10 cellular contexts compared by ENCODE assay signal in genomic region chr6:116409756-116410155, GRCh38. TPM values are rescaled to one million over a fixed set of nuclear protein-coding genes. Genes with fewer than 3 reads are reported as not detected.
DNase-seq lines count a peak whose midpoint lies in the region; ATAC-seq and TF ChIP-seq lines count a peak whose summit lies in the region.
"Had no signal": no experiment of that assay in that cellular context is flagged by ENCODE, and none has a peak within 500 bp of the region (broad histone marks: within the 10 kb centered on the region; RNA-seq: fewer than 3 reads in every experiment).

No MANE protein-coding gene starts in this region.

- H3K9me3 ChIP-seq in mucosa of descending colon = no peaks in the 10 kb centered on the region
- no peaks in the 10 kb centered on the region for H3K9me3 ChIP-seq in trophoblast cell (ENCODE audit: insufficient read depth, low read depth, low read length)

- H2AFZ ChIP-seq in GM23338 (no peak overlapping the region), trophoblast cell (ENCODE audit: insufficient read depth, low read length, poor library complexity) (no peak overlapping the region)

- H3K27ac ChIP-seq in GM23338 (ENCODE audit: low read depth) = 0 out of 2 replicates have a peak overlapping the region, but pooled peaks have one; percentile 21
- H3K27ac ChIP-seq in trophoblast cell (ENCODE audit: low read depth, low read length) = no peak overlapping the region
- H3K27ac ChIP-seq: epithelial cell of prostate had no signal

- H3K4me1 Mint-ChIP-seq in GM23338 = peaks cover 39% of the 10 kb centered on the region
- H3K4me1 Mint-ChIP-seq in stimulated activated effector memory CD8-positive, alpha-beta T cell treated with anti-CD3 and anti-CD28 coated beads, Interleukin-12 subunit alpha, Interleukin-12 subunit beta, amount 100 ng/mL, for 72 hours = peaks cover 6% of the 10 kb centered on the region

- H3K79me1 ChIP-seq in trophoblast cell (ENCODE audit: low read length) = no peaks in the 10 kb centered on the region

- no peak overlapping the region for H4K91ac ChIP-seq in trophoblast cell (ENCODE audit: low read depth, low read length)

- H3K27me3 Mint-ChIP-seq in GM23338 (ENCODE audit: insufficient read depth, low read depth, poor library complexity) = peaks cover 5% of the 10 kb centered on the region

- peak overlapping the region; percentile 63; the same call in 1 of the 2 replicates for H3K27ac Mint-ChIP-seq in GM23338
- no peak overlapping the region for H3K27ac Mint-ChIP-seq in stimulated activated effector memory CD8-positive, alpha-beta T cell treated with anti-CD3 and anti-CD28 coated beads, Interleukin-12 subunit alpha, Interleukin-12 subunit beta, amount 100 ng/mL, for 72 hours

- DNase-seq in GM23338 (ENCODE audit: low spot score) (no peak), mucosa of descending colon (no peak), trophoblast cell (no peak), NCI-H69 (lab: John Stamatoyannopoulos, UW) (no peak), DMS79 (lab: John Stamatoyannopoulos, UW) (no peak)
- DNase-seq in stimulated activated effector memory CD8-positive, alpha-beta T cell treated with anti-CD3 and anti-CD28 coated beads, Interleukin-12 subunit alpha, Interleukin-12 subunit beta, amount 100 ng/mL, for 72 hours (ENCODE audit: low spot score in 2 of 2) = no peak
- DNase-seq: activated CD8-positive, alpha-beta memory T cell treated with anti-CD3 and anti-CD28 coated beads, Interleukin-2, amount 50 U/mL, for 4 hours had no signal

- ATAC-seq in GM18861 (IDR thresholded peaks at IDR 0.05; ENCODE audit: unreplicated experiment) (peak; percentile 82), GM23338 (no peak), HG03571 (IDR thresholded peaks at IDR 0.05; ENCODE audit: unreplicated experiment) (peak; percentile 76), mucosa of descending colon (peak; percentile 65)
- ATAC-seq in stimulated activated effector memory CD8-positive, alpha-beta T cell treated with anti-CD3 and anti-CD28 coated beads, Interleukin-12 subunit alpha, Interleukin-12 subunit beta, amount 100 ng/mL, for 72 hours = no peak

- intact Hi-C loops in mucosa of descending colon (cut with DNase I, micrococcal nuclease) = no loop called here

- H3K4me3 ChIP-seq in GM23338 = no peak overlapping the region
- no peak overlapping the region for H3K4me3 ChIP-seq in mucosa of descending colon
- no peak overlapping the region for H3K4me3 ChIP-seq in trophoblast cell (ENCODE audit: low read depth, low read length)

- no peaks in the 10 kb centered on the region for H3F3A ChIP-seq in GM23338 (replicated peaks; ENCODE audit: low read depth)

- no peak overlapping the region for H3K4ac ChIP-seq in trophoblast cell (ENCODE audit: low read depth, low read length)

- H2BK5ac ChIP-seq in trophoblast cell (ENCODE audit: low read depth, low read length, poor library complexity) = no peak overlapping the region

- H2BK12ac ChIP-seq in trophoblast cell (ENCODE audit: low read length) = no peak overlapping the region

- no peaks in the 10 kb centered on the region for H4K20me1 ChIP-seq in GM23338 (replicated peaks; ENCODE audit: insufficient read depth)

- H3K27me3 ChIP-seq in GM23338 (ENCODE audit: insufficient read depth) (no peaks in the 10 kb centered on the region), trophoblast cell (ENCODE audit: insufficient read depth, low read length) (no peaks in the 10 kb centered on the region)

- no peak overlapping the region for H4K12ac ChIP-seq in trophoblast cell (ENCODE audit: low read depth, low read length)

- H2AK5ac ChIP-seq in trophoblast cell (ENCODE audit: low read length) = no peak overlapping the region

- H3K36me3 ChIP-seq in GM23338 (ENCODE audit: insufficient read depth) = no peaks in the 10 kb centered on the region
- no peaks in the 10 kb centered on the region for H3K36me3 ChIP-seq in mucosa of descending colon (ENCODE audit: low read depth)
- peaks cover 2% of the 10 kb centered on the region in 2 experiments for H3K36me3 ChIP-seq in trophoblast cell (ENCODE audit: control insufficient read depth in 1 of 2, insufficient read depth in 2 of 2, low read length in 2 of 2)

- H3K4me3 Mint-ChIP-seq in GM23338 = no peak overlapping the region
- no peak overlapping the region for H3K4me3 Mint-ChIP-seq in stimulated activated effector memory CD8-positive, alpha-beta T cell treated with anti-CD3 and anti-CD28 coated beads, Interleukin-12 subunit alpha, Interleukin-12 subunit beta, amount 100 ng/mL, for 72 hours

- TF ChIP-seq CTCF in GM23338 (conservative IDR thresholded peaks at IDR 0.05; ENCODE audit: low read depth in 2 of 2) = no peak
- TF ChIP-seq CTCF in mucosa of descending colon (IDR thresholded peaks at IDR 0.05) = no peak

- H3K9ac ChIP-seq in trophoblast cell (ENCODE audit: low read length) = no peak overlapping the region

- H3K79me2 ChIP-seq in GM23338 (replicated peaks; ENCODE audit: insufficient read depth) (peaks cover 59% of the 10 kb centered on the region), trophoblast cell (ENCODE audit: control insufficient read depth, insufficient read depth, low read length, poor library complexity) (peaks cover 1% of the 10 kb centered on the region)

- H3K18ac ChIP-seq in trophoblast cell (ENCODE audit: low read length) = no peak overlapping the region

- H3K4me2 ChIP-seq in GM23338 (no peak overlapping the region), trophoblast cell (ENCODE audit: low read length) (no peak overlapping the region)

- no peaks in the 10 kb centered on the region; the same call in 2 of the 3 replicates for H3K9me3 Mint-ChIP-seq in GM23338
- no peaks in the 10 kb centered on the region for H3K9me3 Mint-ChIP-seq in stimulated activated effector memory CD8-positive, alpha-beta T cell treated with anti-CD3 and anti-CD28 coated beads, Interleukin-12 subunit alpha, Interleukin-12 subunit beta, amount 100 ng/mL, for 72 hours

- H3K23ac ChIP-seq in trophoblast cell (ENCODE audit: low read length) = no peak overlapping the region

- WGBS in trophoblast cell (ENCODE audit: extremely low coverage, insufficient coverage, insufficient read length) = no CpG with 5 or more reads among the region's 3 CpGs

- H2BK120ac ChIP-seq in trophoblast cell (ENCODE audit: insufficient read depth, low read length, poor library complexity) = no peak overlapping the region

- no peak overlapping the region for H3K14ac ChIP-seq in trophoblast cell (ENCODE audit: low read length)

- H3K4me1 ChIP-seq in GM23338 (ENCODE audit: insufficient read depth) (peaks cover 15% of the 10 kb centered on the region), mucosa of descending colon (ENCODE audit: low read depth) (peaks cover 6% of the 10 kb centered on the region), trophoblast cell (ENCODE audit: control insufficient read depth in 1 of 2, insufficient read depth in 2 of 2, low read length in 2 of 2) (peaks cover 3 to 4% of the 10 kb centered on the region in 2 experiments)

- H4K8ac ChIP-seq in trophoblast cell (ENCODE audit: low read depth, low read length) = no peak overlapping the region

- peaks cover 12% of the 10 kb centered on the region; the same call in 1 of the 3 replicates for H3K36me3 Mint-ChIP-seq in GM23338 (ENCODE audit: low read depth)
- peaks cover 6% of the 10 kb centered on the region for H3K36me3 Mint-ChIP-seq in stimulated activated effector memory CD8-positive, alpha-beta T cell treated with anti-CD3 and anti-CD28 coated beads, Interleukin-12 subunit alpha, Interleukin-12 subunit beta, amount 100 ng/mL, for 72 hours

- H3K9me2 ChIP-seq in GM23338 (ENCODE audit: insufficient read depth) = no peaks in the 10 kb centered on the region

TF ChIP-seq in GM23338, 12 proteins besides CTCF, POLR2A, EP300 and RAD21:
- no peak for TF ChIP-seq POLR2AphosphoS5 (IDR thresholded peaks at IDR 0.05; ENCODE audit: low read depth)

RNA-seq across cellular contexts. Expression of gene DSE, which starts 39.0 kb away (rescaled TPM):
- total RNA-seq in GM23338 (2014; rRNA removed; shearing (Covaris generic)) = 41.5 and 45.2 TPM in 2 replicates
- 16.8 and 18.8 TPM in 2 replicates for polyA plus RNA-seq in GM23338 (2016; fragmentation: Nextera tagmentation; extraction: Ambion mirVana)
- 10 to 100 TPM in 2 of 3 donors, 1 to 10 TPM in 1; 6.3 to 23.8 (median 14.4) TPM for total RNA-seq in mucosa of descending colon
- 20.0 and 20.3 TPM in 2 replicates for polyA plus RNA-seq in trophoblast cell (2013)

RNA-seq across cellular contexts. Expression of gene CALHM6, which starts 51.4 kb away (rescaled TPM):
- 0.27 and 1.6 TPM in 2 replicates for total RNA-seq in GM23338 (2014; rRNA removed; shearing (Covaris generic))
- 1.2 and 2.6 TPM in 2 replicates for polyA plus RNA-seq in GM23338 (2016; fragmentation: Nextera tagmentation; extraction: Ambion mirVana)
- total RNA-seq in mucosa of descending colon = 1 to 10 TPM in 2 of 3 donors, not detected in 1; 4.2 to 5.6 TPM
- polyA plus RNA-seq in trophoblast cell (2013) = 1.8 TPM in 2 replicates

Comparison
In these comparisons a context has a peak if more than half of its experiments do, and no peak if none do; other contexts are left out.
1. ATAC-seq: peak in GM18861 (single experiment), HG03571 (single experiment) and mucosa of descending colon (single experiment); none in GM23338 (single experiment) and stimulated activated effector memory CD8-positive, alpha-beta T cell treated with anti-CD3 and anti-CD28 coated beads, Interleukin-12 subunit alpha, Interleukin-12 subunit beta, amount 100 ng/mL, for 72 hours (single experiment).